ENCODE assay signal across 8 cellular contexts in the genomic region with DNA sequence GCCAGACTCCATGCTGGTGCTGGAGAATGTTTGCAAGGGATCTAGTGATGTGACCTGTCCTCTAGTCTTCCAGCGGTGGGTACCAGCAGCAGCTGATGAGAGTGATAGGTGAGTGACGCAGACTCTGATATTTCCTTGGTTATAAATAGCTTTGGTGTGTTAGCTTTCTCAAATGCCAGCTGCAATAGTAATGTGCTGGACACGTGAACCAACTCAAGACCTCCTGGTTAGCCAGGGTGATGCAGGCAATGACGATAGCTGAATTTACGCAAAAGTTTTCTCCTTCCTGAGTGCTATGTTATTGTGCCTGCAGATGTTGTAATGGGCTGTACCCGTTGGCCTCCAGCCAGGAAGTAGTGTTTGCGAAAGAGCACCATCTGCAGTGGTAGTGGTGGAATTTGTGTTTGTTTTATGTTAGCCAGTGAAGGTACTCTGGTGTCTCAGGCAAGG.
A peak's percentile ranks its signal among the peaks of the same experiment; 100 is the strongest.
DNase-seq lines count a peak whose midpoint lies in the region; ATAC-seq and TF ChIP-seq lines count a peak whose summit lies in the region.

No MANE protein-coding gene starts in this region.

- H3K27ac ChIP-seq in left ventricle myocardium inferior (replicated peaks), result peak overlapping the region; percentile 62
- no peak overlapping the region for H3K27ac ChIP-seq in tibial nerve

- intact Hi-C loops in left ventricle myocardium inferior (cut with micrococcal nuclease), result no loop called here

- H3K36me3 ChIP-seq in left ventricle myocardium inferior, result no peaks in the 10 kb centered on the region
- no peaks in the 10 kb centered on the region for H3K36me3 ChIP-seq in tibial nerve

- DNase-seq in NCI-H524 (lab: John Stamatoyannopoulos, UW), result peak; percentile 7 to 49
- DNase-seq in NCI-H524 treated with DMSO at 0.1 percent for 48 hours (lab: John Stamatoyannopoulos, UW), result no peak
- peak; percentile 88 for DNase-seq in SKM-1 (lab: John Stamatoyannopoulos, UW; ENCODE audit: unreplicated experiment)
- peak; percentile 73 for DNase-seq in left ventricle myocardium inferior
- DNase-seq in tibial nerve (ENCODE audit: low spot score in 2 of 2), result peak; percentile 64 to 76
- DNase-seq in retina, result no peak
- DNase-seq in NCI-H2107 (lab: John Stamatoyannopoulos, UW), result no peak

- ATAC-seq in GM19467 (IDR thresholded peaks at IDR 0.05; ENCODE audit: unreplicated experiment), result no peak

- TF ChIP-seq CTCF in left ventricle myocardium inferior (IDR thresholded peaks at IDR 0.05; ENCODE audit: borderline replicate concordance), result no peak
- TF ChIP-seq CTCF in tibial nerve (IDR thresholded peaks at IDR 0.05), result no peak

- TF ChIP-seq POLR2A in tibial nerve (IDR thresholded peaks at IDR 0.05), result no peak

- H3K4me1 ChIP-seq in left ventricle myocardium inferior, result peaks cover 19% of the 10 kb centered on the region
- H3K4me1 ChIP-seq in tibial nerve, result no peaks in the 10 kb centered on the region

- H3K4me3 ChIP-seq in left ventricle myocardium inferior (no peak overlapping the region), tibial nerve (no peak overlapping the region)

- TF ChIP-seq EP300 in tibial nerve (IDR thresholded peaks at IDR 0.05), result peak; percentile 93 to 99

- 52 to 74% methylated on average over 7 of the region's 7 CpGs for WGBS in tibial nerve, 2 donors

- H3K9me3 ChIP-seq in left ventricle myocardium inferior (replicated peaks) (peaks cover 31% of the 10 kb centered on the region), tibial nerve (peaks cover 0 to 22% (median 5%) of the 10 kb centered on the region in 4 donors)

- no peaks in the 10 kb centered on the region for H3K27me3 ChIP-seq in left ventricle myocardium inferior (ENCODE audit: low read depth)
- H3K27me3 ChIP-seq in tibial nerve, result no peaks in the 10 kb centered on the region

Comparison
In these comparisons a context has a peak if more than half of its experiments do, and no peak if none do; other contexts are left out.
1. DNase-seq: peak in NCI-H524 (2 of 2), SKM-1 (single experiment), left ventricle myocardium inferior (single experiment) and tibial nerve (2 of 2); none in NCI-H524 treated with DMSO at 0.1 percent for 48 hours (single experiment), retina (single experiment) and NCI-H2107 (single experiment).